In the genomic region with DNA sequence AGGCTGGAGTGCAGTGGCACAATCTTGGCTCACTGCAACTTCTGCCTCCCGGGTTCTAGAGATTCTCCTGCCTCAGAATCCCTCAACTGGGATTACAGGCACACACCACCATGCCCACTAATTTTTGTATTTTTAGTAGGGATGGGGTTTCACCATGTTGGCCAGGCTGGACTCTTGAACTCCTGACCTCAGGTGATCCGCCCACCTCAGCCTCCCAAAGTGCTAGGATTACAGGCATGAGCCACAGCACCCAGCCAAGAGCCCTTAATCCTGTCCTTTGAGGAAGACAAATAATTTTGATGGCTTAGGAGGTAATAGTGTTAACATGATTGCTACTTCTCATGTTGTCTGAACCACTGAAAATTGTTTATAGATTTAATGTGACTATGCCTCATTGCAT, we compare ENCODE assay signal across 9 cellular contexts. TPM values are rescaled to one million over a fixed set of nuclear protein-coding genes. Genes with fewer than 3 reads are reported as not detected.
"Had no signal": no experiment of that assay in that cellular context is flagged by ENCODE, and none has a peak within 500 bp of the region (broad histone marks: within the 10 kb centered on the region; RNA-seq: fewer than 3 reads in every experiment).

No MANE protein-coding gene starts in this region.

RNA-seq across cellular contexts. Expression of a gene that starts 39.1 kb away (rescaled TPM):
- total RNA-seq: M059J; NCI-H460; OCI-LY7; PC-9; Right ventricle myocardium inferior; RPMI7951; SJCRH30; SK-MEL-5; T-helper 1 cell treated with Interleukin-12 subunit alpha and Interleukin-12 subunit beta and Interleukin-4 antibody, amounts not matched to agents 30 ng/mL and 1 ng/mL, for 36 hours had no signal

RNA-seq across cellular contexts. Expression of a gene that starts 47.9 kb away (rescaled TPM):
- total RNA-seq: M059J; NCI-H460; OCI-LY7; PC-9; RPMI7951; SK-MEL-5; T-helper 1 cell treated with Interleukin-12 subunit alpha and Interleukin-12 subunit beta and Interleukin-4 antibody, amounts not matched to agents 30 ng/mL and 1 ng/mL, for 36 hours had no signal
